In the genomic region with DNA sequence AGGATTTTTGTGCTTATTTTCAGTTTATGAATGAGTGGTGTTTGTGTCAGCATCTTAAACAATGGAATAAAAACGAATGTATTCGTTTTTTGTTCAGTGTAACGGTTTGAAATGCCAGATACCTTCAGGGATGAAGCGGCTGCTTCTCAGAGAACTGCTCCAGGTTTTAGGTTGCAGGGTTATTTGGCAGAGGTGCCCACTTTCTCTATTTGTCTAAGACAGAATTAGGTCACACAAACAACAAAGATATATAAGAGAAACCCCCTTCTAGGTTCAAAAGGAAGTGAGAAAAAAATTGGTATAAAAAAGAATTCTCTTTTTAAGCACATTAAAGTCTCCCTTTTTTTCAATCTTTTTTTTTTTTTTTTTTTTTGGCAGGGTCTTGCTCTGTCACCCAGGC, we compare ENCODE assay signal across 30 cellular contexts.
"Had no signal": no experiment of that assay in that cellular context is flagged by ENCODE, and none has a peak within 500 bp of the region (broad histone marks: within the 10 kb centered on the region; RNA-seq: fewer than 3 reads in every experiment).

No MANE protein-coding gene starts in this region.

- DNase-seq: activated CD4-positive, alpha-beta memory T cell treated with anti-CD3 and anti-CD28 coated beads for 36 hours; activated CD4-positive, alpha-beta T cell treated with anti-CD3 and anti-CD28 coated beads for 36 hours; activated CD4-positive, alpha-beta T cell treated with anti-CD3 and anti-CD28 coated beads, Interleukin-2, amount 10 ng/mL, durations not matched to agents 24 days and 14 days; activated CD4-positive, CD25-positive, alpha-beta regulatory T cell; activated CD4-positive, CD25-positive, alpha-beta regulatory T cell treated with anti-CD3 and anti-CD28 coated beads, Interleukin-2, amount 50 U/mL, for 72 hours; activated CD8-positive, alpha-beta memory T cell treated with anti-CD3 and anti-CD28 coated beads, Interleukin-2, amount 10 ng/mL, durations not matched to agents 7 days and 5 days; activated CD8-positive, alpha-beta memory T cell treated with anti-CD3 and anti-CD28 coated beads, Interleukin-2, amount 50 U/mL, for 4 hours; activated CD8-positive, alpha-beta T cell treated with anti-CD3 and anti-CD28 coated beads, Interleukin-2, amount 10 ng/mL, durations not matched to agents 7 days and 5 days; activated effector memory CD4-positive, alpha-beta T cell treated with anti-CD3 and anti-CD28 coated beads, Interleukin-2, amount 50 U/mL, for 16 hours; activated naive CD4-positive, alpha-beta T cell treated with anti-CD3 and anti-CD28 coated beads for 36 hours; activated naive CD8-positive, alpha-beta T cell treated with anti-CD3 and anti-CD28 coated beads for 36 hours; activated naive CD8-positive, alpha-beta T cell treated with anti-CD3 and anti-CD28 coated beads, Interleukin-2, amount 50 U/mL, for 24 hours; activated T-cell treated with anti-CD3 and anti-CD28 coated beads, Interleukin-2, amount 50 U/mL, for 1 hour; activated T-cell treated with anti-CD3 and anti-CD28 coated beads, Interleukin-2, amount 50 U/mL, for 48 hours; adrenal gland; amygdala; aorta; body of pancreas; caudate nucleus; cortex of kidney; dermis blood vessel endothelial cell; effector CD4-positive, alpha-beta T cell; effector memory CD8-positive, alpha-beta T cell; erythroblast; foreskin keratinocyte; gastrocnemius medialis; glutamatergic neuron; heart right ventricle; T-helper 2 cell had no signal

- H3K4me3 ChIP-seq: adrenal gland, body of pancreas, esophagus muscularis mucosa, gastrocnemius medialis, heart right ventricle had no signal

- H3K36me3 ChIP-seq: adrenal gland, esophagus muscularis mucosa, gastrocnemius medialis, heart right ventricle had no signal

- H3K27ac ChIP-seq: adrenal gland, body of pancreas, esophagus muscularis mucosa, foreskin keratinocyte, gastrocnemius medialis, heart right ventricle had no signal

- ATAC-seq: activated CD4-positive, alpha-beta T cell treated with anti-CD3 and anti-CD28 coated beads for 36 hours; activated CD8-positive, alpha-beta memory T cell treated with anti-CD3 and anti-CD28 coated beads, Interleukin-2, amount 10 ng/mL, durations not matched to agents 7 days and 5 days; activated CD8-positive, alpha-beta T cell treated with anti-CD3 and anti-CD28 coated beads, Interleukin-2, amount 10 ng/mL, durations not matched to agents 7 days and 5 days; activated naive CD8-positive, alpha-beta T cell treated with anti-CD3 and anti-CD28 coated beads, Interleukin-2, amount 50 U/mL, for 24 hours; body of pancreas; effector memory CD8-positive, alpha-beta T cell; foreskin keratinocyte; gastrocnemius medialis; heart right ventricle had no signal

- H3K27me3 ChIP-seq: adrenal gland, body of pancreas, esophagus muscularis mucosa, foreskin keratinocyte, gastrocnemius medialis had no signal

- H3K9me3 ChIP-seq: adrenal gland, body of pancreas, esophagus muscularis mucosa, gastrocnemius medialis had no signal

- H3K4me1 ChIP-seq: adrenal gland, body of pancreas, esophagus muscularis mucosa, foreskin keratinocyte, heart right ventricle had no signal
